ENCODE assay signal across 12 cellular contexts in genomic region chr3:171980578-171981270, GRCh38. TPM values are rescaled to one million over a fixed set of nuclear protein-coding genes. Genes with fewer than 3 reads are reported as not detected.
A peak's percentile ranks its signal among the peaks of the same experiment; 100 is the strongest.
DNase-seq lines count a peak whose midpoint lies in the region; ATAC-seq and TF ChIP-seq lines count a peak whose summit lies in the region.
"Had no signal": no experiment of that assay in that cellular context is flagged by ENCODE, and none has a peak within 500 bp of the region (broad histone marks: within the 10 kb centered on the region; RNA-seq: fewer than 3 reads in every experiment).

No MANE protein-coding gene starts in this region.

- peak overlapping the region; percentile 15 to 22 for H3K4me3 ChIP-seq in neutrophil (ENCODE audit: low read depth in 1 of 2, low read length in 1 of 2)

- H3K4me3 Mint-ChIP-seq in activated naive CD8-positive, alpha-beta T cell treated with anti-CD3 and anti-CD28 coated beads, Interleukin-2, amount 10 ng/mL, durations not matched to agents 7 days and 5 days, result no peak overlapping the region
- H3K4me3 Mint-ChIP-seq: stimulated activated naive B cell treated with anti-CD40 and anti-IgM and Interleukin-4, amounts not matched to agents 10 μg/mL and 1 μg/mL and 100 μg/mL, for 72 hours had no signal

- peak overlapping the region; percentile 84 for H3K27ac ChIP-seq in neutrophil
- H3K27ac ChIP-seq: VCaP had no signal

- peaks cover 9% of the 10 kb centered on the region for H3K4me1 Mint-ChIP-seq in activated naive CD8-positive, alpha-beta T cell treated with anti-CD3 and anti-CD28 coated beads, Interleukin-2, amount 10 ng/mL, durations not matched to agents 7 days and 5 days

- H3K4me1 ChIP-seq in neutrophil (ENCODE audit: control insufficient read depth in 1 of 2, insufficient read depth in 1 of 2, low read depth in 1 of 2, low read length in 1 of 2), result peaks cover 99 to 100% of the 10 kb centered on the region in 2 experiments

- H3K9me3 ChIP-seq in neutrophil, result no peaks in the 10 kb centered on the region

- H3K27me3 ChIP-seq in neutrophil, result no peaks in the 10 kb centered on the region

- peaks cover 3% of the 10 kb centered on the region for H3K27me3 Mint-ChIP-seq in activated naive CD8-positive, alpha-beta T cell treated with anti-CD3 and anti-CD28 coated beads, Interleukin-2, amount 10 ng/mL, durations not matched to agents 7 days and 5 days

- H3K36me3 ChIP-seq in neutrophil, result no peaks in the 10 kb centered on the region

- POLR2A ChIA-PET in activated naive CD8-positive, alpha-beta T cell treated with anti-CD3 and anti-CD28 coated beads, Interleukin-2, amount 10 ng/mL, durations not matched to agents 7 days and 5 days (lab: Charles Lee), result interaction anchor here (0.6 kb wide), 1 partner anchor 60 kb away, joined by 3 read pairs; no protein-coding TSS in a partner anchor

- peaks cover 6% of the 10 kb centered on the region for H3K9me3 Mint-ChIP-seq in activated naive CD8-positive, alpha-beta T cell treated with anti-CD3 and anti-CD28 coated beads, Interleukin-2, amount 10 ng/mL, durations not matched to agents 7 days and 5 days
- H3K9me3 Mint-ChIP-seq: stimulated activated naive B cell treated with anti-CD40 and anti-IgM and Interleukin-4, amounts not matched to agents 10 μg/mL and 1 μg/mL and 100 μg/mL, for 72 hours had no signal

- peak overlapping the region; percentile 17 for H3K27ac Mint-ChIP-seq in activated naive CD8-positive, alpha-beta T cell treated with anti-CD3 and anti-CD28 coated beads, Interleukin-2, amount 10 ng/mL, durations not matched to agents 7 days and 5 days
- H3K27ac Mint-ChIP-seq: activated T-helper 2 cell treated with anti-CD3 and anti-CD28 coated beads, Interferon-gamma antibody, Interleukin-2, Interleukin-4, amounts not matched to agents 10 μg/mL and 5 μg/mL and 100 μg/mL, durations not matched to agents 14 hours and 24 hours and 36 hours; stimulated activated naive B cell treated with anti-CD40 and anti-IgM and Interleukin-4, amounts not matched to agents 10 μg/mL and 1 μg/mL and 100 μg/mL, for 72 hours had no signal

- peak; percentile 90 for DNase-seq in MV-4-11 (lab: John Stamatoyannopoulos, UW)
- no peak for DNase-seq in activated naive CD8-positive, alpha-beta T cell treated with anti-CD3 and anti-CD28 coated beads, Interleukin-2, amount 10 ng/mL, durations not matched to agents 7 days and 5 days
- no peak for DNase-seq in activated naive CD4-positive, alpha-beta T cell (lab: John Stamatoyannopoulos, UW)
- DNase-seq: NCI-H187 treated with DMSO at 0.1 percent for 48 hours; stimulated activated naive B cell treated with anti-CD40 and anti-IgM and Interleukin-4, amounts not matched to agents 10 μg/mL and 1 μg/mL and 100 μg/mL, for 72 hours had no signal

- peaks cover 5% of the 10 kb centered on the region for H3K36me3 Mint-ChIP-seq in activated naive CD8-positive, alpha-beta T cell treated with anti-CD3 and anti-CD28 coated beads, Interleukin-2, amount 10 ng/mL, durations not matched to agents 7 days and 5 days
- H3K36me3 Mint-ChIP-seq: stimulated activated naive B cell treated with anti-CD40 and anti-IgM and Interleukin-4, amounts not matched to agents 10 μg/mL and 1 μg/mL and 100 μg/mL, for 72 hours had no signal

- ATAC-seq in GM18868 (IDR thresholded peaks at IDR 0.05; ENCODE audit: unreplicated experiment), result peak; percentile 54
- ATAC-seq in activated naive CD8-positive, alpha-beta T cell treated with anti-CD3 and anti-CD28 coated beads, Interleukin-2, amount 10 ng/mL, durations not matched to agents 7 days and 5 days (ENCODE audit: low read depth), result peak; percentile 92
- ATAC-seq in HG02884 (IDR thresholded peaks at IDR 0.05; ENCODE audit: unreplicated experiment), result no peak
- no peak for ATAC-seq in GM21360 (IDR thresholded peaks at IDR 0.05; ENCODE audit: unreplicated experiment)
- ATAC-seq: Panc1; stimulated activated naive B cell treated with anti-CD40 and anti-IgM and Interleukin-4, amounts not matched to agents 10 μg/mL and 1 μg/mL and 100 μg/mL, for 72 hours had no signal

- no peak for TF ChIP-seq CTCF in neutrophil (IDR thresholded peaks at IDR 0.05)

RNA-seq across cellular contexts. Expression of gene FNDC3B, which starts 58.7 kb away (rescaled TPM):
- 10 to 100 TPM; 15.8 to 16.3 TPM for total RNA-seq in activated naive CD8-positive, alpha-beta T cell treated with anti-CD3 and anti-CD28 coated beads, Interleukin-2, amount 10 ng/mL, durations not matched to agents 7 days and 5 days

Comparison
In these comparisons a context has a peak if more than half of its experiments do, and no peak if none do; other contexts are left out.
1. ATAC-seq: peak in GM18868 (single experiment) and activated naive CD8-positive, alpha-beta T cell treated with anti-CD3 and anti-CD28 coated beads, Interleukin-2, amount 10 ng/mL, durations not matched to agents 7 days and 5 days (single experiment); none in HG02884 (single experiment) and GM21360 (single experiment).